ENCODE assay signal across 1 cellular context in the genomic region with DNA sequence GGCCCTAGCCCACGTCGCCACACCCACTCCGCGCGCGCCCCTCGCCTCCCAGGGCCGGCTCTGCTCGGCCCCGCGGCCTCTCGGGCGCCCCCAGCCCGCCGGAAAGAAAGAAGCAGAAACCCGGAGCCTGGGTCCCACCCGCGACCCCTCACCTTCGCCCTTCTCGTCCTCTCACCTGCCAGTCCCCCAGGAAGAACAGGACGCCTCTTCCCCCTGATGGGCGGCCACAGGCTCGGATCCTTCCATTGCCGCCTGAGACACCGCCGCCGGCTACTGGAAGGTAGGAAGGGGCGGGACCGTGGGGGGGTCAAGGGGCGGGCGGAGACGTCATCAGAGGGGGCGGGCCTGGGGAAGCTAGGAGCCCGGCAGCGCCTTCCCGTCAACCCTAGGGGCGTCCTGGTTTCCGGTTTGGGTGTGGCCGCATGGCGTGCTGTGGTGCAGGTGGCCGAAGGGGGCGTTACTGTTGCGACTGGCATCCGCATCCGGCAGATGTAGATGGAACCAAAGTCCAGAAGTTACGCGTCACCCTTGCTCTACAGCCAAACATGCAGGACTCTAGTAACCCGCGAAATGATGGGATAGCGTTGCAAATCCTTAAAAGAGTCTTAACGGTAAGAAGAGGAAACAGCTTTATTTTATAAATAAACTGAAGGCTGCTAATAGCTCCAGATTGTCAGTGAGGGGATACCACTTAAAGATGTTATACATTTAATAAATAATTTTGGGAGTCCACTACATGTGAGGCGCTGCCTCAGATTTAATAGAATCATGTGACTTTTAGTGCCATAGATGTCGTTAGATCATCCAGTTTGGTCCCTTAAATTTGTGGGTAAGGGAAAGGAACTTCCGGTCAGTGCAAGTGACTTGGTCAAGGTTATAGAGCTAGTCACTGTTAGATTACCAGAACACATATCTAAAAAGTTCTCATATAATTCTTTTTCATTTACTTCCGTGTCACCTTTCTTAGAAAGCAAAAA.
A peak's percentile ranks its signal among the peaks of the same experiment; 100 is the strongest.
TF ChIP-seq lines count a peak whose summit lies in the region.

Gene UBA6, minus strand, starts transcription at position 282 of the 977 bp plus-strand sequence. Its CDS starts 36 bp downstream, at position 246.

TF ChIP-seq in GM23338, 12 proteins besides CTCF, POLR2A, EP300 and RAD21 (continued from another document):
- TF ChIP-seq, protein P1, sequence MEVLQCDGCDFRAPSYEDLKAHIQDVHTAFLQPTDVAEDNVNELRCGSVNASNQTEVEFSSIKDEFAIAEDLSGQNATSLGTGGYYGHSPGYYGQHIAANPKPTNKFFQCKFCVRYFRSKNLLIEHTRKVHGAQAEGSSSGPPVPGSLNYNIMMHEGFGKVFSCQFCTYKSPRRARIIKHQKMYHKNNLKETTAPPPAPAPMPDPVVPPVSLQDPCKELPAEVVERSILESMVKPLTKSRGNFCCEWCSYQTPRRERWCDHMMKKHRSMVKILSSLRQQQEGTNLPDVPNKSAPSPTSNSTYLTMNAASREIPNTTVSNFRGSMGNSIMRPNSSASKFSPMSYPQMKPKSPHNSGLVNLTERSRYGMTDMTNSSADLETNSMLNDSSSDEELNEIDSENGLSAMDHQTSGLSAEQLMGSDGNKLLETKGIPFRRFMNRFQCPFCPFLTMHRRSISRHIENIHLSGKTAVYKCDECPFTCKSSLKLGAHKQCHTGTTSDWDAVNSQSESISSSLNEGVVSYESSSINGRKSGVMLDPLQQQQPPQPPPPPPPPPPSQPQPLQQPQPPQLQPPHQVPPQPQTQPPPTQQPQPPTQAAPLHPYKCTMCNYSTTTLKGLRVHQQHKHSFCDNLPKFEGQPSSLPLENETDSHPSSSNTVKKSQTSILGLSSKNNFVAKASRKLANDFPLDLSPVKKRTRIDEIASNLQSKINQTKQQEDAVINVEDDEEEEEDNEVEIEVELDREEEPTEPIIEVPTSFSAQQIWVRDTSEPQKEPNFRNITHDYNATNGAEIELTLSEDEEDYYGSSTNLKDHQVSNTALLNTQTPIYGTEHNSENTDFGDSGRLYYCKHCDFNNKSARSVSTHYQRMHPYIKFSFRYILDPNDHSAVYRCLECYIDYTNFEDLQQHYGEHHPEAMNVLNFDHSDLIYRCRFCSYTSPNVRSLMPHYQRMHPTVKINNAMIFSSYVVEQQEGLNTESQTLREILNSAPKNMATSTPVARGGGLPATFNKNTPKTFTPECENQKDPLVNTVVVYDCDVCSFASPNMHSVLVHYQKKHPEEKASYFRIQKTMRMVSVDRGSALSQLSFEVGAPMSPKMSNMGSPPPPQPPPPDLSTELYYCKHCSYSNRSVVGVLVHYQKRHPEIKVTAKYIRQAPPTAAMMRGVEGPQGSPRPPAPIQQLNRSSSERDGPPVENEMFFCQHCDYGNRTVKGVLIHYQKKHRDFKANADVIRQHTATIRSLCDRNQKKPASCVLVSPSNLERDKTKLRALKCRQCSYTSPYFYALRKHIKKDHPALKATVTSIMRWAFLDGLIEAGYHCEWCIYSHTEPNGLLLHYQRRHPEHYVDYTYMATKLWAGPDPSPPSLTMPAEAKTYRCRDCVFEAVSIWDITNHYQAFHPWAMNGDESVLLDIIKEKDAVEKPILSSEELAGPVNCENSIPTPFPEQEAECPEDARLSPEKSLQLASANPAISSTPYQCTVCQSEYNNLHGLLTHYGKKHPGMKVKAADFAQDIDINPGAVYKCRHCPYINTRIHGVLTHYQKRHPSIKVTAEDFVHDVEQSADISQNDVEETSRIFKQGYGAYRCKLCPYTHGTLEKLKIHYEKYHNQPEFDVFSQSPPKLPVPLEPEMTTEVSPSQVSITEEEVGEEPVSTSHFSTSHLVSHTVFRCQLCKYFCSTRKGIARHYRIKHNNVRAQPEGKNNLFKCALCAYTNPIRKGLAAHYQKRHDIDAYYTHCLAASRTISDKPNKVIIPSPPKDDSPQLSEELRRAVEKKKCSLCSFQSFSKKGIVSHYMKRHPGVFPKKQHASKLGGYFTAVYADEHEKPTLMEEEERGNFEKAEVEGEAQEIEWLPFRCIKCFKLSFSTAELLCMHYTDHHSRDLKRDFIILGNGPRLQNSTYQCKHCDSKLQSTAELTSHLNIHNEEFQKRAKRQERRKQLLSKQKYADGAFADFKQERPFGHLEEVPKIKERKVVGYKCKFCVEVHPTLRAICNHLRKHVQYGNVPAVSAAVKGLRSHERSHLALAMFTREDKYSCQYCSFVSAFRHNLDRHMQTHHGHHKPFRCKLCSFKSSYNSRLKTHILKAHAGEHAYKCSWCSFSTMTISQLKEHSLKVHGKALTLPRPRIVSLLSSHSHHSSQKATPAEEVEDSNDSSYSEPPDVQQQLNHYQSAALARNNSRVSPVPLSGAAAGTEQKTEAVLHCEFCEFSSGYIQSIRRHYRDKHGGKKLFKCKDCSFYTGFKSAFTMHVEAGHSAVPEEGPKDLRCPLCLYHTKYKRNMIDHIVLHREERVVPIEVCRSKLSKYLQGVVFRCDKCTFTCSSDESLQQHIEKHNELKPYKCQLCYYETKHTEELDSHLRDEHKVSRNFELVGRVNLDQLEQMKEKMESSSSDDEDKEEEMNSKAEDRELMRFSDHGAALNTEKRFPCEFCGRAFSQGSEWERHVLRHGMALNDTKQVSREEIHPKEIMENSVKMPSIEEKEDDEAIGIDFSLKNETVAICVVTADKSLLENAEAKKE (CRISPR knock-in tag; IDR thresholded peaks at IDR 0.05), result no peak
- TF ChIP-seq, protein P2, sequence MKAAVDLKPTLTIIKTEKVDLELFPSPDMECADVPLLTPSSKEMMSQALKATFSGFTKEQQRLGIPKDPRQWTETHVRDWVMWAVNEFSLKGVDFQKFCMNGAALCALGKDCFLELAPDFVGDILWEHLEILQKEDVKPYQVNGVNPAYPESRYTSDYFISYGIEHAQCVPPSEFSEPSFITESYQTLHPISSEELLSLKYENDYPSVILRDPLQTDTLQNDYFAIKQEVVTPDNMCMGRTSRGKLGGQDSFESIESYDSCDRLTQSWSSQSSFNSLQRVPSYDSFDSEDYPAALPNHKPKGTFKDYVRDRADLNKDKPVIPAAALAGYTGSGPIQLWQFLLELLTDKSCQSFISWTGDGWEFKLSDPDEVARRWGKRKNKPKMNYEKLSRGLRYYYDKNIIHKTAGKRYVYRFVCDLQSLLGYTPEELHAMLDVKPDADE (IDR thresholded peaks at IDR 0.05), result 0 out of 2 replicates have a peak, but pooled peaks have one; percentile 55
- TF ChIP-seq EZH2phosphoT487 (IDR thresholded peaks at IDR 0.05; ENCODE audit: unreplicated experiment) (no peak), POLR2AphosphoS5 (IDR thresholded peaks at IDR 0.05; ENCODE audit: low read depth) (peak; percentile 91), CREB1 (CRISPR knock-in tag; IDR thresholded peaks at IDR 0.05; ENCODE audit: low read depth) (peak; percentile 83), STAT1 (IDR thresholded peaks at IDR 0.05; ENCODE audit: unreplicated experiment) (no peak), JUNB (IDR thresholded peaks at IDR 0.05; ENCODE audit: unreplicated experiment) (no peak), NANOG (IDR thresholded peaks at IDR 0.05; ENCODE audit: borderline replicate concordance) (no peak)
- TF ChIP-seq, protein P3, sequence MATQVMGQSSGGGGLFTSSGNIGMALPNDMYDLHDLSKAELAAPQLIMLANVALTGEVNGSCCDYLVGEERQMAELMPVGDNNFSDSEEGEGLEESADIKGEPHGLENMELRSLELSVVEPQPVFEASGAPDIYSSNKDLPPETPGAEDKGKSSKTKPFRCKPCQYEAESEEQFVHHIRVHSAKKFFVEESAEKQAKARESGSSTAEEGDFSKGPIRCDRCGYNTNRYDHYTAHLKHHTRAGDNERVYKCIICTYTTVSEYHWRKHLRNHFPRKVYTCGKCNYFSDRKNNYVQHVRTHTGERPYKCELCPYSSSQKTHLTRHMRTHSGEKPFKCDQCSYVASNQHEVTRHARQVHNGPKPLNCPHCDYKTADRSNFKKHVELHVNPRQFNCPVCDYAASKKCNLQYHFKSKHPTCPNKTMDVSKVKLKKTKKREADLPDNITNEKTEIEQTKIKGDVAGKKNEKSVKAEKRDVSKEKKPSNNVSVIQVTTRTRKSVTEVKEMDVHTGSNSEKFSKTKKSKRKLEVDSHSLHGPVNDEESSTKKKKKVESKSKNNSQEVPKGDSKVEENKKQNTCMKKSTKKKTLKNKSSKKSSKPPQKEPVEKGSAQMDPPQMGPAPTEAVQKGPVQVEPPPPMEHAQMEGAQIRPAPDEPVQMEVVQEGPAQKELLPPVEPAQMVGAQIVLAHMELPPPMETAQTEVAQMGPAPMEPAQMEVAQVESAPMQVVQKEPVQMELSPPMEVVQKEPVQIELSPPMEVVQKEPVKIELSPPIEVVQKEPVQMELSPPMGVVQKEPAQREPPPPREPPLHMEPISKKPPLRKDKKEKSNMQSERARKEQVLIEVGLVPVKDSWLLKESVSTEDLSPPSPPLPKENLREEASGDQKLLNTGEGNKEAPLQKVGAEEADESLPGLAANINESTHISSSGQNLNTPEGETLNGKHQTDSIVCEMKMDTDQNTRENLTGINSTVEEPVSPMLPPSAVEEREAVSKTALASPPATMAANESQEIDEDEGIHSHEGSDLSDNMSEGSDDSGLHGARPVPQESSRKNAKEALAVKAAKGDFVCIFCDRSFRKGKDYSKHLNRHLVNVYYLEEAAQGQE (IDR thresholded peaks at IDR 0.05; ENCODE audit: unreplicated experiment), result no peak
